In genomic region chr1:11331874-11332546, GRCh38 we compare ENCODE assay signal across 25 cellular contexts.
"Had no signal": no experiment of that assay in that cellular context is flagged by ENCODE, and none has a peak within 500 bp of the region (broad histone marks: within the 10 kb centered on the region; RNA-seq: fewer than 3 reads in every experiment).

No MANE protein-coding gene starts in this region.

- DNase-seq: dorsolateral prefrontal cortex; effector CD4-positive, alpha-beta T cell; foreskin fibroblast; gastrocnemius medialis; left cardiac atrium; left lung; mesenchymal stem cell; mucosa of descending colon; naive B cell; ovary; psoas muscle; right cardiac atrium; spleen; stimulated activated CD4-positive, alpha-beta T cell treated with anti-CD3 and anti-CD28 coated beads, Interleukin-4, amount 100 ng/mL, for 4 hours; stimulated activated naive CD8-positive, alpha-beta T cell treated with anti-CD3 and anti-CD28 coated beads, Interleukin-15, Interleukin-2, amounts not matched to agents 100 U/mL and 50 U/mL, for 24 hours; substantia nigra; transverse colon; upper lobe of right lung had no signal

- ATAC-seq: gastrocnemius medialis; left cardiac atrium; left lung; mucosa of descending colon; psoas muscle; right cardiac atrium; stimulated activated memory B cell treated with anti-CD40 and anti-IgM and Interleukin-4, amounts not matched to agents 10 μg/mL and 1 μg/mL and 100 μg/mL, for 72 hours; stimulated activated naive CD8-positive, alpha-beta T cell treated with anti-CD3 and anti-CD28 coated beads, Interleukin-15, Interleukin-2, amounts not matched to agents 100 U/mL and 50 U/mL, for 24 hours; upper lobe of right lung had no signal

- H3K36me3 Mint-ChIP-seq: mesothelial cell of epicardium; naive B cell; stimulated activated memory B cell treated with anti-CD40 and anti-IgM and Interleukin-4, amounts not matched to agents 10 μg/mL and 1 μg/mL and 100 μg/mL, for 72 hours had no signal

- H3K4me3 ChIP-seq: dorsolateral prefrontal cortex, gastrocnemius medialis, left lung, mucosa of descending colon, ovary, psoas muscle, skin epidermis, spleen, thoracic aorta, transverse colon, upper lobe of right lung, vagina had no signal

- H3K4me1 ChIP-seq: gastrocnemius medialis, left lung, psoas muscle, transverse colon, upper lobe of right lung, vagina had no signal

- H3K27me3 ChIP-seq: dorsolateral prefrontal cortex, gastrocnemius medialis, ovary, vagina had no signal

- H3K27ac Mint-ChIP-seq: mesothelial cell of epicardium; naive B cell; nephron; stimulated activated memory B cell treated with anti-CD40 and anti-IgM and Interleukin-4, amounts not matched to agents 10 μg/mL and 1 μg/mL and 100 μg/mL, for 72 hours had no signal

- H3K9me3 Mint-ChIP-seq: mesothelial cell of epicardium; naive B cell; nephron; stimulated activated memory B cell treated with anti-CD40 and anti-IgM and Interleukin-4, amounts not matched to agents 10 μg/mL and 1 μg/mL and 100 μg/mL, for 72 hours had no signal

- H3K36me3 ChIP-seq: gastrocnemius medialis, left lung, ovary, spleen, thoracic aorta, transverse colon, upper lobe of right lung, vagina had no signal

- H3K9me3 ChIP-seq: gastrocnemius medialis, left lung, mucosa of descending colon, ovary, psoas muscle, spleen, thoracic aorta, transverse colon, upper lobe of right lung, vagina had no signal

- H3K4me3 Mint-ChIP-seq: mesothelial cell of epicardium; naive B cell; nephron; stimulated activated memory B cell treated with anti-CD40 and anti-IgM and Interleukin-4, amounts not matched to agents 10 μg/mL and 1 μg/mL and 100 μg/mL, for 72 hours had no signal

- H3K27ac ChIP-seq: dorsolateral prefrontal cortex, epithelial cell of prostate, gastrocnemius medialis, left lung, ovary, psoas muscle, spleen, thoracic aorta, transverse colon, upper lobe of right lung, vagina had no signal
